ENCODE assay signal across 17 cellular contexts in the genomic region with DNA sequence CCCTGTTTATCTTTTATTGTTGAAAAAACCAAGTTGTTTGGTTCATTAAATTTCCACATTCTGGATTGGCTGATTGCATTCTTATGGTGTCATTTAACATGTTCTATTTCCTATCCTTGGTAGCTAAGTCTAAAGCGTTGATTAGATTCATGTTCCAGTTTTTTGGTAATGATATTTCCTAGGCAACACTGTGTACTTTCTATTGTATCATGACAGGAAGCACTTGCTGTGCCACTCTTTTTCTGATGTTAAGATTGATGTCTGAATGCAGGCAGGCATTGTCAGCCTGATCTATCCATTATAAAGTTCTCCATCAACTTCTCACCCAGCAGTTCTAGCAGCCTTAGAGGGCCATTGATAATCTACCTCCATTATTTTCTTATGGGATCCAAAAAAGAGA.
DNase-seq lines count a peak whose midpoint lies in the region; ATAC-seq, FAIRE-seq and TF ChIP-seq lines count a peak whose summit lies in the region.
"Had no signal": no experiment of that assay in that cellular context is flagged by ENCODE, and none has a peak within 500 bp of the region (broad histone marks: within the 10 kb centered on the region; RNA-seq: fewer than 3 reads in every experiment).

No MANE protein-coding gene starts in this region.

- POLR2A ChIA-PET in MCF 10A (lab: Yijun Ruan, JAX) = interaction anchor here (1.4 kb wide), 1 partner anchor 90 kb away, joined by 4 read pairs; no protein-coding TSS in a partner anchor
- POLR2A ChIA-PET in endothelial cell of umbilical vein (lab: Charles Lee) = no interaction called here

- H3K36me3 Mint-ChIP-seq in MCF 10A (ENCODE audit: insufficient read depth, unreplicated experiment) = no peaks in the 10 kb centered on the region

- in situ Hi-C loops in mammary epithelial cell (cut with MboI; ENCODE audit: low sequenced_read_pairs in 2 of 2) = no loop called here

- FAIRE-seq in endothelial cell of umbilical vein (lab: Jason Lieb, UNC) (peak; percentile 67), small intestine (lab: Jason Lieb, UNC) (no peak)
- FAIRE-seq: GM12878, GM18507 had no signal

- H3K27ac Mint-ChIP-seq in MCF 10A (ENCODE audit: low read depth, unreplicated experiment) = no peak overlapping the region
- H3K27ac Mint-ChIP-seq: B cell; CD4-positive, alpha-beta T cell; GM23338 had no signal

- peak overlapping the region; percentile 58 for H3K4me2 ChIP-seq in mammary epithelial cell (ENCODE audit: insufficient read depth, low read depth, low read length)
- H3K4me2 ChIP-seq in endothelial cell of umbilical vein (ENCODE audit: insufficient read depth, low read length) = peak overlapping the region; percentile 68
- H3K4me2 ChIP-seq: GM23338 had no signal

- no peaks in the 10 kb centered on the region for H3K36me3 ChIP-seq in mammary epithelial cell (ENCODE audit: insufficient read depth, low read length)
- H3K36me3 ChIP-seq in endothelial cell of umbilical vein (ENCODE audit: control insufficient read depth in 2 of 2, extremely low read depth in 1 of 2, insufficient read depth in 2 of 2, low read length in 2 of 2) = no peaks in the 10 kb centered on the region
- no peaks in the 10 kb centered on the region for H3K36me3 ChIP-seq in small intestine (ENCODE audit: control insufficient read depth in 2 of 2, insufficient read depth in 2 of 2, low read length in 2 of 2)

- no peaks in the 10 kb centered on the region for H4K20me1 ChIP-seq in mammary epithelial cell (ENCODE audit: insufficient read depth, low read length)
- H4K20me1 ChIP-seq in endothelial cell of umbilical vein (replicated peaks; ENCODE audit: control insufficient read depth, extremely low read depth, insufficient read depth, low read length) = no peaks in the 10 kb centered on the region

- no peaks in the 10 kb centered on the region for H3K9me3 ChIP-seq in mammary epithelial cell (replicated peaks; ENCODE audit: insufficient read depth, low read length)
- no peaks in the 10 kb centered on the region for H3K9me3 ChIP-seq in endothelial cell of umbilical vein (replicated peaks; ENCODE audit: control insufficient read depth, insufficient read depth, low read length)
- H3K9me3 ChIP-seq in small intestine (ENCODE audit: control insufficient read depth, low read depth) = no peaks in the 10 kb centered on the region

- CTCF ChIA-PET in mammary epithelial cell (lab: Charles Lee; ENCODE audit: low non-redundant PET) (no interaction called here), MCF 10A (lab: Yijun Ruan, JAX) (interaction anchor here (0.6 kb wide), 1 partner anchor 34 kb away, joined by 3 read pairs; no protein-coding TSS in a partner anchor), endothelial cell of umbilical vein (lab: Charles Lee) (interaction anchor here (1.0 to 1.3 kb wide), 5 partner anchors 9 to 107 kb away, joined by 3 to 11 read pairs (median 3); no protein-coding TSS in a partner anchor)

- H3K4me3 ChIP-seq in mammary epithelial cell (replicated peaks in 1 of 3; ENCODE audit: insufficient read depth in 1 of 3, low read depth in 2 of 3, low read length in 3 of 3) (no peak overlapping the region), endothelial cell of umbilical vein (replicated peaks in 1 of 3; ENCODE audit: insufficient read depth in 1 of 3, low read depth in 1 of 3, low read length in 3 of 3) (no peak overlapping the region), small intestine (ENCODE audit: low read depth in 1 of 2, low read length in 2 of 2) (no peak overlapping the region)
- H3K4me3 ChIP-seq: GM12878, GM23338 had no signal

- no peaks in the 10 kb centered on the region for H3K27me3 Mint-ChIP-seq in MCF 10A (ENCODE audit: insufficient read depth, unreplicated experiment)
- H3K27me3 Mint-ChIP-seq: B cell; CD4-positive, alpha-beta T cell had no signal

- no peaks in the 10 kb centered on the region for H3K9me3 Mint-ChIP-seq in MCF 10A (ENCODE audit: unreplicated experiment)
- H3K9me3 Mint-ChIP-seq: CD4-positive, alpha-beta T cell; GM23338 had no signal

- ATAC-seq in GM21528 (IDR thresholded peaks at IDR 0.05; ENCODE audit: low FRiP score, unreplicated experiment) = no peak
- ATAC-seq: GM12878, GM23338 had no signal

- no peaks in the 10 kb centered on the region for H3K27me3 ChIP-seq in mammary epithelial cell (ENCODE audit: insufficient read depth, low read length)
- H3K27me3 ChIP-seq in endothelial cell of umbilical vein (ENCODE audit: control insufficient read depth in 2 of 2, insufficient read depth in 2 of 2, low read length in 2 of 2) = peaks cover 0 to 2% of the 10 kb centered on the region in 2 experiments
- no peaks in the 10 kb centered on the region for H3K27me3 ChIP-seq in small intestine (ENCODE audit: control insufficient read depth in 2 of 2, insufficient read depth in 2 of 2, low read length in 2 of 2)

- TF ChIP-seq CTCF in mammary epithelial cell (conservative IDR thresholded peaks at IDR 0.05 in 1 of 2, IDR thresholded peaks at IDR 0.05 in 1 of 2; ENCODE audit: extremely low read depth in 1 of 2, insufficient read depth in 1 of 2, low read depth in 1 of 2, low read length in 2 of 2) = no peak
- TF ChIP-seq CTCF in MCF 10A (IDR thresholded peaks at IDR 0.05; ENCODE audit: unreplicated experiment) = no peak
- TF ChIP-seq CTCF in endothelial cell of umbilical vein (IDR thresholded peaks at IDR 0.05; ENCODE audit: extremely low read depth in 1 of 2, insufficient read depth in 1 of 2, low read depth in 1 of 2, low read length in 2 of 2) = no peak

- no TSS peak for BruUV-seq in mammary epithelial cell (replicated peaks; lab: Mats Ljungman, UMichigan)
- no TSS peak for BruUV-seq in MCF 10A (replicated peaks; lab: Mats Ljungman, UMichigan)
- no TSS peak for BruUV-seq in endothelial cell of umbilical vein (replicated peaks; lab: Mats Ljungman, UMichigan)

- dilution Hi-C loops in mammary epithelial cell (cut with HindIII; ENCODE audit: low sequenced_read_pairs) = no loop called here
- dilution Hi-C loops in endothelial cell of umbilical vein (cut with MboI; ENCODE audit: extremely low pct_ligation_motif_present, low sequenced_read_pairs) = no loop called here

- H3K9me1 ChIP-seq in endothelial cell of umbilical vein (replicated peaks; ENCODE audit: control insufficient read depth, extremely low read depth, insufficient read depth, low read length) = no peaks in the 10 kb centered on the region

- H3K79me2 ChIP-seq in mammary epithelial cell (ENCODE audit: insufficient read depth, low read length) = no peaks in the 10 kb centered on the region
- H3K79me2 ChIP-seq in endothelial cell of umbilical vein (ENCODE audit: control insufficient read depth, insufficient read depth, low read length) = no peaks in the 10 kb centered on the region

- H3K27ac ChIP-seq in mammary epithelial cell (ENCODE audit: insufficient read depth, low read depth, low read length) = no peak overlapping the region
- H3K27ac ChIP-seq in endothelial cell of umbilical vein (ENCODE audit: insufficient read depth, low read depth, low read length) = peak overlapping the region; percentile 50
- H3K27ac ChIP-seq in small intestine (ENCODE audit: low read depth in 1 of 2, low read length in 1 of 2) = no peak overlapping the region

- 100% methylated on average over 1 of the region's 1 CpG for WGBS in mammary epithelial cell (ENCODE audit: low coverage, missing lambda C conversion rate)
- 84 to 96% (median 86%) methylated on average over 1 of the region's 1 CpG for WGBS in small intestine, 3 donors

- peak overlapping the region; percentile 46 for H2AFZ ChIP-seq in mammary epithelial cell (ENCODE audit: low read depth, low read length)
- H2AFZ ChIP-seq in endothelial cell of umbilical vein (ENCODE audit: low read depth, low read length) = peak overlapping the region; percentile 60
- H2AFZ ChIP-seq: GM23338 had no signal

- TF ChIP-seq POLR2A in endothelial cell of umbilical vein (IDR thresholded peaks at IDR 0.05; ENCODE audit: low read depth, low read length) = no peak

- peaks cover 9% of the 10 kb centered on the region for H3K4me1 Mint-ChIP-seq in MCF 10A (ENCODE audit: insufficient read depth, unreplicated experiment)
- H3K4me1 Mint-ChIP-seq: B cell had no signal

- H3K4me1 ChIP-seq in mammary epithelial cell (ENCODE audit: insufficient read depth, low read length) (peaks cover 11% of the 10 kb centered on the region), endothelial cell of umbilical vein (ENCODE audit: control insufficient read depth, extremely low read depth, insufficient read depth, low read length) (peaks cover 17% of the 10 kb centered on the region), small intestine (ENCODE audit: control insufficient read depth in 2 of 2, insufficient read depth in 1 of 2, low read depth in 1 of 2, low read length in 1 of 2) (no peaks in the 10 kb centered on the region)

- DNase-seq in mammary epithelial cell = no peak
- DNase-seq in MCF 10A (ENCODE audit: unreplicated experiment) = no peak
- DNase-seq in NCI-H748 (lab: John Stamatoyannopoulos, UW; ENCODE audit: unreplicated experiment) = peak; percentile 34
- DNase-seq in endothelial cell of umbilical vein (ENCODE audit: low read depth, low spot score) = peak; percentile 38
- no peak for DNase-seq in T1000 (lab: John Stamatoyannopoulos, UW)
- no peak for DNase-seq in mucosa of gallbladder (ENCODE audit: low spot score)
- DNase-seq in small intestine = no peak
- DNase-seq: C1 segment of cervical spinal cord; Calu3; CD4-positive, alpha-beta T cell; DMS 273 treated with DMSO at 0.1 percent for 48 hours; H7 had no signal

- H3K9ac ChIP-seq in mammary epithelial cell (ENCODE audit: insufficient read depth, low read length) (no peak overlapping the region), endothelial cell of umbilical vein (replicated peaks; ENCODE audit: extremely low read depth, insufficient read depth, low read length) (no peak overlapping the region)

- intact Hi-C loops in mammary epithelial cell (cut with micrococcal nuclease) = no loop called here
- intact Hi-C loops in MCF 10A (cut with micrococcal nuclease) = no loop called here
- intact Hi-C loops in endothelial cell of umbilical vein (cut with micrococcal nuclease) = loop anchor here (1.0 to 10.0 kb wide), 2 partner anchors 89 to 356 kb away; partner anchors contain the start of gene SCAF11

- H3K4me3 Mint-ChIP-seq in MCF 10A (ENCODE audit: unreplicated experiment) = no peak overlapping the region
- H3K4me3 Mint-ChIP-seq: B cell; CD4-positive, alpha-beta T cell; GM23338 had no signal

TF ChIP-seq in endothelial cell of umbilical vein, 7 proteins besides CTCF, POLR2A, EP300 and RAD21 (continues in another document):
- TF ChIP-seq EZH2 (IDR thresholded peaks at IDR 0.05; ENCODE audit: borderline replicate concordance, low read depth, low read length, severe bottlenecking) (no peak), JUN (IDR thresholded peaks at IDR 0.05; ENCODE audit: borderline replicate concordance, insufficient read depth, insufficient read length, low read depth) (no peak), POLR2AphosphoS5 (IDR thresholded peaks at IDR 0.05; ENCODE audit: insufficient read depth, low read depth, low read length) (no peak), FOS (IDR thresholded peaks at IDR 0.05; ENCODE audit: borderline replicate concordance, insufficient read depth, low read length) (no peak), MAX (IDR thresholded peaks at IDR 0.05; ENCODE audit: insufficient read depth, insufficient read length) (no peak)

Comparison
In these comparisons a context has a peak if more than half of its experiments do, and no peak if none do; other contexts are left out.
1. DNase-seq: peak in NCI-H748 (single experiment) and endothelial cell of umbilical vein (single experiment); none in mammary epithelial cell (single experiment), MCF 10A (single experiment), T1000 (single experiment), mucosa of gallbladder (single experiment) and small intestine (single experiment).